1 cellular context compared by ENCODE assay signal in the genomic region with DNA sequence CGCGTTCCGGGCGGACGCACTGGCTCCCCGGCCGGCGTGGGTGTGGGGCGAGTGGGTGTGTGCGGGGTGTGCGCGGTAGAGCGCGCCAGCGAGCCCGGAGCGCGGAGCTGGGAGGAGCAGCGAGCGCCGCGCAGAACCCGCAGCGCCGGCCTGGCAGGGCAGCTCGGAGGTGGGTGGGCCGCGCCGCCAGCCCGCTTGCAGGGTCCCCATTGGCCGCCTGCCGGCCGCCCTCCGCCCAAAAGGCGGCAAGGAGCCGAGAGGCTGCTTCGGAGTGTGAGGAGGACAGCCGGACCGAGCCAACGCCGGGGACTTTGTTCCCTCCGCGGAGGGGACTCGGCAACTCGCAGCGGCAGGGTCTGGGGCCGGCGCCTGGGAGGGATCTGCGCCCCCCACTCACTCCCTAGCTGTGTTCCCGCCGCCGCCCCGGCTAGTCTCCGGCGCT.
TF ChIP-seq lines count a peak whose summit lies in the region.

A gene (plus strand): TSS at position 264 of the 442 bp plus-strand sequence. CDS start 1,211 bp downstream, outside the sequence.

TF ChIP-seq in HepG2, 621 proteins besides CTCF, POLR2A, EP300 and RAD21 (continued from another document and continues in another):
- TF ChIP-seq, protein P1, sequence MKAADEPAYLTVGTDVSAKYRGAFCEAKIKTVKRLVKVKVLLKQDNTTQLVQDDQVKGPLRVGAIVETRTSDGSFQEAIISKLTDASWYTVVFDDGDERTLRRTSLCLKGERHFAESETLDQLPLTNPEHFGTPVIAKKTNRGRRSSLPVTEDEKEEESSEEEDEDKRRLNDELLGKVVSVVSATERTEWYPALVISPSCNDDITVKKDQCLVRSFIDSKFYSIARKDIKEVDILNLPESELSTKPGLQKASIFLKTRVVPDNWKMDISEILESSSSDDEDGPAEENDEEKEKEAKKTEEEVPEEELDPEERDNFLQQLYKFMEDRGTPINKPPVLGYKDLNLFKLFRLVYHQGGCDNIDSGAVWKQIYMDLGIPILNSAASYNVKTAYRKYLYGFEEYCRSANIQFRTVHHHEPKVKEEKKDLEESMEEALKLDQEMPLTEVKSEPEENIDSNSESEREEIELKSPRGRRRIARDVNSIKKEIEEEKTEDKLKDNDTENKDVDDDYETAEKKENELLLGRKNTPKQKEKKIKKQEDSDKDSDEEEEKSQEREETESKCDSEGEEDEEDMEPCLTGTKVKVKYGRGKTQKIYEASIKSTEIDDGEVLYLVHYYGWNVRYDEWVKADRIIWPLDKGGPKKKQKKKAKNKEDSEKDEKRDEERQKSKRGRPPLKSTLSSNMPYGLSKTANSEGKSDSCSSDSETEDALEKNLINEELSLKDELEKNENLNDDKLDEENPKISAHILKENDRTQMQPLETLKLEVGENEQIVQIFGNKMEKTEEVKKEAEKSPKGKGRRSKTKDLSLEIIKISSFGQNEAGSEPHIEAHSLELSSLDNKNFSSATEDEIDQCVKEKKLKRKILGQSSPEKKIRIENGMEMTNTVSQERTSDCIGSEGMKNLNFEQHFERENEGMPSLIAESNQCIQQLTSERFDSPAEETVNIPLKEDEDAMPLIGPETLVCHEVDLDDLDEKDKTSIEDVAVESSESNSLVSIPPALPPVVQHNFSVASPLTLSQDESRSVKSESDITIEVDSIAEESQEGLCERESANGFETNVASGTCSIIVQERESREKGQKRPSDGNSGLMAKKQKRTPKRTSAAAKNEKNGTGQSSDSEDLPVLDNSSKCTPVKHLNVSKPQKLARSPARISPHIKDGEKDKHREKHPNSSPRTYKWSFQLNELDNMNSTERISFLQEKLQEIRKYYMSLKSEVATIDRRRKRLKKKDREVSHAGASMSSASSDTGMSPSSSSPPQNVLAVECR (CRISPR knock-in tag; IDR thresholded peaks at IDR 0.05; ENCODE audit: borderline replicate concordance) = peak; percentile 51; the same call in 1 of the 2 replicates
- TF ChIP-seq, protein P2, sequence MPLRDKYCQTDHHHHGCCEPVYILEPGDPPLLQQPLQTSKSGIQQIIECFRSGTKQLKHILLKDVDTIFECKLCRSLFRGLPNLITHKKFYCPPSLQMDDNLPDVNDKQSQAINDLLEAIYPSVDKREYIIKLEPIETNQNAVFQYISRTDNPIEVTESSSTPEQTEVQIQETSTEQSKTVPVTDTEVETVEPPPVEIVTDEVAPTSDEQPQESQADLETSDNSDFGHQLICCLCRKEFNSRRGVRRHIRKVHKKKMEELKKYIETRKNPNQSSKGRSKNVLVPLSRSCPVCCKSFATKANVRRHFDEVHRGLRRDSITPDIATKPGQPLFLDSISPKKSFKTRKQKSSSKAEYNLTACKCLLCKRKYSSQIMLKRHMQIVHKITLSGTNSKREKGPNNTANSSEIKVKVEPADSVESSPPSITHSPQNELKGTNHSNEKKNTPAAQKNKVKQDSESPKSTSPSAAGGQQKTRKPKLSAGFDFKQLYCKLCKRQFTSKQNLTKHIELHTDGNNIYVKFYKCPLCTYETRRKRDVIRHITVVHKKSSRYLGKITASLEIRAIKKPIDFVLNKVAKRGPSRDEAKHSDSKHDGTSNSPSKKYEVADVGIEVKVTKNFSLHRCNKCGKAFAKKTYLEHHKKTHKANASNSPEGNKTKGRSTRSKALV (CRISPR knock-in tag; IDR thresholded peaks at IDR 0.05) = peak; percentile 33; the same call in 1 of the 2 replicates
- no peak for TF ChIP-seq PHF20 (CRISPR knock-in tag; IDR thresholded peaks at IDR 0.05)
- no peak for TF ChIP-seq KLF6 (CRISPR knock-in tag; IDR thresholded peaks at IDR 0.05)
- TF ChIP-seq, protein P3, sequence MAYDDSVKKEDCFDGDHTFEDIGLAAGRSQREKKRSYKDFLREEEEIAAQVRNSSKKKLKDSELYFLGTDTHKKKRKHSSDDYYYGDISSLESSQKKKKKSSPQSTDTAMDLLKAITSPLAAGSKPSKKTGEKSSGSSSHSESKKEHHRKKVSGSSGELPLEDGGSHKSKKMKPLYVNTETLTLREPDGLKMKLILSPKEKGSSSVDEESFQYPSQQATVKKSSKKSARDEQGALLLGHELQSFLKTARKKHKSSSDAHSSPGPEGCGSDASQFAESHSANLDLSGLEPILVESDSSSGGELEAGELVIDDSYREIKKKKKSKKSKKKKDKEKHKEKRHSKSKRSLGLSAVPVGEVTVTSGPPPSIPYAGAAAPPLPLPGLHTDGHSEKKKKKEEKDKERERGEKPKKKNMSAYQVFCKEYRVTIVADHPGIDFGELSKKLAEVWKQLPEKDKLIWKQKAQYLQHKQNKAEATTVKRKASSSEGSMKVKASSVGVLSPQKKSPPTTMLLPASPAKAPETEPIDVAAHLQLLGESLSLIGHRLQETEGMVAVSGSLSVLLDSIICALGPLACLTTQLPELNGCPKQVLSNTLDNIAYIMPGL (CRISPR knock-in tag; IDR thresholded peaks at IDR 0.05; ENCODE audit: borderline replicate concordance in 1 of 2, low read depth in 1 of 2) = peak in 1 of 2 experiments; percentile 11; a peak in 1 of 4 replicates
- peak; percentile 53; the same call in 1 of the 2 replicates for TF ChIP-seq POLR2AphosphoS5 (IDR thresholded peaks at IDR 0.05; ENCODE audit: low read depth, low read length)
- no peak for TF ChIP-seq ZNF788 (CRISPR knock-in tag; IDR thresholded peaks at IDR 0.05; ENCODE audit: borderline replicate concordance)
- no peak for TF ChIP-seq ZNF205 (CRISPR knock-in tag; IDR thresholded peaks at IDR 0.05)
- no peak for TF ChIP-seq ZNF780A (CRISPR knock-in tag; IDR thresholded peaks at IDR 0.05)
- peak; percentile 40; the same call in 1 of the 2 replicates for TF ChIP-seq NFYB (CRISPR knock-in tag; IDR thresholded peaks at IDR 0.05)
- peak; percentile 45; the same call in 1 of the 2 replicates for TF ChIP-seq MYC (CRISPR knock-in tag; IDR thresholded peaks at IDR 0.05; ENCODE audit: borderline replicate concordance)
- no peak for TF ChIP-seq SOX6 (IDR thresholded peaks at IDR 0.05)
- 0 out of 2 replicates have a peak, but pooled peaks have one; percentile 6 for TF ChIP-seq SOX6 (CRISPR knock-in tag; IDR thresholded peaks at IDR 0.05)
- peak; percentile 24 for TF ChIP-seq ZNF629 (CRISPR knock-in tag; conservative IDR thresholded peaks at IDR 0.05)
- peak; percentile 68; the same call in 1 of the 2 replicates for TF ChIP-seq YEATS4 (CRISPR knock-in tag; IDR thresholded peaks at IDR 0.05; ENCODE audit: borderline replicate concordance)
- TF ChIP-seq ZNF570 (CRISPR knock-in tag; IDR thresholded peaks at IDR 0.05; ENCODE audit: borderline replicate concordance) = no peak
- TF ChIP-seq, protein P4, sequence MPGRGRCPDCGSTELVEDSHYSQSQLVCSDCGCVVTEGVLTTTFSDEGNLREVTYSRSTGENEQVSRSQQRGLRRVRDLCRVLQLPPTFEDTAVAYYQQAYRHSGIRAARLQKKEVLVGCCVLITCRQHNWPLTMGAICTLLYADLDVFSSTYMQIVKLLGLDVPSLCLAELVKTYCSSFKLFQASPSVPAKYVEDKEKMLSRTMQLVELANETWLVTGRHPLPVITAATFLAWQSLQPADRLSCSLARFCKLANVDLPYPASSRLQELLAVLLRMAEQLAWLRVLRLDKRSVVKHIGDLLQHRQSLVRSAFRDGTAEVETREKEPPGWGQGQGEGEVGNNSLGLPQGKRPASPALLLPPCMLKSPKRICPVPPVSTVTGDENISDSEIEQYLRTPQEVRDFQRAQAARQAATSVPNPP (CRISPR knock-in tag; IDR thresholded peaks at IDR 0.05) = peak; percentile 72; the same call in 1 of the 2 replicates
- TF ChIP-seq ARID2 (CRISPR knock-in tag; IDR thresholded peaks at IDR 0.05; ENCODE audit: borderline replicate concordance) = 0 out of 2 replicates have a peak, but pooled peaks have one; percentile 1
- no peak for TF ChIP-seq PHF21A (CRISPR knock-in tag; IDR thresholded peaks at IDR 0.05)
- TF ChIP-seq CBFB (CRISPR knock-in tag; IDR thresholded peaks at IDR 0.05) = no peak
- 0 out of 2 replicates have a peak, but pooled peaks have one; percentile 57 for TF ChIP-seq SNAPC2 (CRISPR knock-in tag; IDR thresholded peaks at IDR 0.05)
- no peak; the same call in 1 of the 2 replicates for TF ChIP-seq ZNF607 (CRISPR knock-in tag; IDR thresholded peaks at IDR 0.05; ENCODE audit: borderline replicate concordance)
- TF ChIP-seq HNF4A (CRISPR knock-in tag; IDR thresholded peaks at IDR 0.05) = peak; percentile 33; the same call in 1 of the 2 replicates
- 0 out of 2 replicates have a peak, but pooled peaks have one; percentile 32 for TF ChIP-seq THAP11 (CRISPR knock-in tag; IDR thresholded peaks at IDR 0.05)
- TF ChIP-seq, protein P5, sequence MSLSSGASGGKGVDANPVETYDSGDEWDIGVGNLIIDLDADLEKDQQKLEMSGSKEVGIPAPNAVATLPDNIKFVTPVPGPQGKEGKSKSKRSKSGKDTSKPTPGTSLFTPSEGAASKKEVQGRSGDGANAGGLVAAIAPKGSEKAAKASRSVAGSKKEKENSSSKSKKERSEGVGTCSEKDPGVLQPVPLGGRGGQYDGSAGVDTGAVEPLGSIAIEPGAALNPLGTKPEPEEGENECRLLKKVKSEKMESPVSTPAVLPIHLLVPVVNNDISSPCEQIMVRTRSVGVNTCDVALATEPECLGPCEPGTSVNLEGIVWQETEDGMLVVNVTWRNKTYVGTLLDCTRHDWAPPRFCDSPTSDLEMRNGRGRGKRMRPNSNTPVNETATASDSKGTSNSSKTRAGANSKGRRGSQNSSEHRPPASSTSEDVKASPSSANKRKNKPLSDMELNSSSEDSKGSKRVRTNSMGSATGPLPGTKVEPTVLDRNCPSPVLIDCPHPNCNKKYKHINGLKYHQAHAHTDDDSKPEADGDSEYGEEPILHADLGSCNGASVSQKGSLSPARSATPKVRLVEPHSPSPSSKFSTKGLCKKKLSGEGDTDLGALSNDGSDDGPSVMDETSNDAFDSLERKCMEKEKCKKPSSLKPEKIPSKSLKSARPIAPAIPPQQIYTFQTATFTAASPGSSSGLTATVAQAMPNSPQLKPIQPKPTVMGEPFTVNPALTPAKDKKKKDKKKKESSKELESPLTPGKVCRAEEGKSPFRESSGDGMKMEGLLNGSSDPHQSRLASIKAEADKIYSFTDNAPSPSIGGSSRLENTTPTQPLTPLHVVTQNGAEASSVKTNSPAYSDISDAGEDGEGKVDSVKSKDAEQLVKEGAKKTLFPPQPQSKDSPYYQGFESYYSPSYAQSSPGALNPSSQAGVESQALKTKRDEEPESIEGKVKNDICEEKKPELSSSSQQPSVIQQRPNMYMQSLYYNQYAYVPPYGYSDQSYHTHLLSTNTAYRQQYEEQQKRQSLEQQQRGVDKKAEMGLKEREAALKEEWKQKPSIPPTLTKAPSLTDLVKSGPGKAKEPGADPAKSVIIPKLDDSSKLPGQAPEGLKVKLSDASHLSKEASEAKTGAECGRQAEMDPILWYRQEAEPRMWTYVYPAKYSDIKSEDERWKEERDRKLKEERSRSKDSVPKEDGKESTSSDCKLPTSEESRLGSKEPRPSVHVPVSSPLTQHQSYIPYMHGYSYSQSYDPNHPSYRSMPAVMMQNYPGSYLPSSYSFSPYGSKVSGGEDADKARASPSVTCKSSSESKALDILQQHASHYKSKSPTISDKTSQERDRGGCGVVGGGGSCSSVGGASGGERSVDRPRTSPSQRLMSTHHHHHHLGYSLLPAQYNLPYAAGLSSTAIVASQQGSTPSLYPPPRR (CRISPR knock-in tag; IDR thresholded peaks at IDR 0.05; ENCODE audit: borderline replicate concordance) = no peak
- TF ChIP-seq, protein P6, sequence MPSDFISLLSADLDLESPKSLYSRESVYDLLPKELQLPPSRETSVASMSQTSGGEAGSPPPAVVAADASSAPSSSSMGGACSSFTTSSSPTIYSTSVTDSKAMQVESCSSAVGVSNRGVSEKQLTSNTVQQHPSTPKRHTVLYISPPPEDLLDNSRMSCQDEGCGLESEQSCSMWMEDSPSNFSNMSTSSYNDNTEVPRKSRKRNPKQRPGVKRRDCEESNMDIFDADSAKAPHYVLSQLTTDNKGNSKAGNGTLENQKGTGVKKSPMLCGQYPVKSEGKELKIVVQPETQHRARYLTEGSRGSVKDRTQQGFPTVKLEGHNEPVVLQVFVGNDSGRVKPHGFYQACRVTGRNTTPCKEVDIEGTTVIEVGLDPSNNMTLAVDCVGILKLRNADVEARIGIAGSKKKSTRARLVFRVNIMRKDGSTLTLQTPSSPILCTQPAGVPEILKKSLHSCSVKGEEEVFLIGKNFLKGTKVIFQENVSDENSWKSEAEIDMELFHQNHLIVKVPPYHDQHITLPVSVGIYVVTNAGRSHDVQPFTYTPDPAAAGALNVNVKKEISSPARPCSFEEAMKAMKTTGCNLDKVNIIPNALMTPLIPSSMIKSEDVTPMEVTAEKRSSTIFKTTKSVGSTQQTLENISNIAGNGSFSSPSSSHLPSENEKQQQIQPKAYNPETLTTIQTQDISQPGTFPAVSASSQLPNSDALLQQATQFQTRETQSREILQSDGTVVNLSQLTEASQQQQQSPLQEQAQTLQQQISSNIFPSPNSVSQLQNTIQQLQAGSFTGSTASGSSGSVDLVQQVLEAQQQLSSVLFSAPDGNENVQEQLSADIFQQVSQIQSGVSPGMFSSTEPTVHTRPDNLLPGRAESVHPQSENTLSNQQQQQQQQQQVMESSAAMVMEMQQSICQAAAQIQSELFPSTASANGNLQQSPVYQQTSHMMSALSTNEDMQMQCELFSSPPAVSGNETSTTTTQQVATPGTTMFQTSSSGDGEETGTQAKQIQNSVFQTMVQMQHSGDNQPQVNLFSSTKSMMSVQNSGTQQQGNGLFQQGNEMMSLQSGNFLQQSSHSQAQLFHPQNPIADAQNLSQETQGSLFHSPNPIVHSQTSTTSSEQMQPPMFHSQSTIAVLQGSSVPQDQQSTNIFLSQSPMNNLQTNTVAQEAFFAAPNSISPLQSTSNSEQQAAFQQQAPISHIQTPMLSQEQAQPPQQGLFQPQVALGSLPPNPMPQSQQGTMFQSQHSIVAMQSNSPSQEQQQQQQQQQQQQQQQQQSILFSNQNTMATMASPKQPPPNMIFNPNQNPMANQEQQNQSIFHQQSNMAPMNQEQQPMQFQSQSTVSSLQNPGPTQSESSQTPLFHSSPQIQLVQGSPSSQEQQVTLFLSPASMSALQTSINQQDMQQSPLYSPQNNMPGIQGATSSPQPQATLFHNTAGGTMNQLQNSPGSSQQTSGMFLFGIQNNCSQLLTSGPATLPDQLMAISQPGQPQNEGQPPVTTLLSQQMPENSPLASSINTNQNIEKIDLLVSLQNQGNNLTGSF (CRISPR knock-in tag; IDR thresholded peaks at IDR 0.05) = 0 out of 2 replicates have a peak, but pooled peaks have one; percentile 28
- peak; percentile 32; the same call in 1 of the 2 replicates for TF ChIP-seq IRX3 (CRISPR knock-in tag; IDR thresholded peaks at IDR 0.05; ENCODE audit: borderline replicate concordance, low read depth)
- TF ChIP-seq, protein P7, sequence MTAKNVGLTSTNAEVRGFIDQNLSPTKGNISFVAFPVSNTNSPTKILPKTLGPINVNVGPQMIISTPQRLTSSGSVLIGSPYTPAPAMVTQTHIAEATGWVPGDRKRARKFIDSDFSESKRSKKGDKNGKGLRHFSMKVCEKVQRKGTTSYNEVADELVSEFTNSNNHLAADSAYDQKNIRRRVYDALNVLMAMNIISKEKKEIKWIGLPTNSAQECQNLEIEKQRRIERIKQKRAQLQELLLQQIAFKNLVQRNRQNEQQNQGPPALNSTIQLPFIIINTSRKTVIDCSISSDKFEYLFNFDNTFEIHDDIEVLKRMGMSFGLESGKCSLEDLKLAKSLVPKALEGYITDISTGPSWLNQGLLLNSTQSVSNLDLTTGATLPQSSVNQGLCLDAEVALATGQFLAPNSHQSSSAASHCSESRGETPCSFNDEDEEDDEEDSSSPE (CRISPR knock-in tag; IDR thresholded peaks at IDR 0.05) = peak; percentile 75
- TF ChIP-seq, protein P8, sequence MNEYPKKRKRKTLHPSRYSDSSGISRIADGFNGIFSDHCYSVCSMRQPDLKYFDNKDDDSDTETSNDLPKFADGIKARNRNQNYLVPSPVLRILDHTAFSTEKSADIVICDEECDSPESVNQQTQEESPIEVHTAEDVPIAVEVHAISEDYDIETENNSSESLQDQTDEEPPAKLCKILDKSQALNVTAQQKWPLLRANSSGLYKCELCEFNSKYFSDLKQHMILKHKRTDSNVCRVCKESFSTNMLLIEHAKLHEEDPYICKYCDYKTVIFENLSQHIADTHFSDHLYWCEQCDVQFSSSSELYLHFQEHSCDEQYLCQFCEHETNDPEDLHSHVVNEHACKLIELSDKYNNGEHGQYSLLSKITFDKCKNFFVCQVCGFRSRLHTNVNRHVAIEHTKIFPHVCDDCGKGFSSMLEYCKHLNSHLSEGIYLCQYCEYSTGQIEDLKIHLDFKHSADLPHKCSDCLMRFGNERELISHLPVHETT (CRISPR knock-in tag; conservative IDR thresholded peaks at IDR 0.05) = no peak
- TF ChIP-seq HDAC1 (CRISPR knock-in tag; IDR thresholded peaks at IDR 0.05) = peak; percentile 70
